In the genomic region with DNA sequence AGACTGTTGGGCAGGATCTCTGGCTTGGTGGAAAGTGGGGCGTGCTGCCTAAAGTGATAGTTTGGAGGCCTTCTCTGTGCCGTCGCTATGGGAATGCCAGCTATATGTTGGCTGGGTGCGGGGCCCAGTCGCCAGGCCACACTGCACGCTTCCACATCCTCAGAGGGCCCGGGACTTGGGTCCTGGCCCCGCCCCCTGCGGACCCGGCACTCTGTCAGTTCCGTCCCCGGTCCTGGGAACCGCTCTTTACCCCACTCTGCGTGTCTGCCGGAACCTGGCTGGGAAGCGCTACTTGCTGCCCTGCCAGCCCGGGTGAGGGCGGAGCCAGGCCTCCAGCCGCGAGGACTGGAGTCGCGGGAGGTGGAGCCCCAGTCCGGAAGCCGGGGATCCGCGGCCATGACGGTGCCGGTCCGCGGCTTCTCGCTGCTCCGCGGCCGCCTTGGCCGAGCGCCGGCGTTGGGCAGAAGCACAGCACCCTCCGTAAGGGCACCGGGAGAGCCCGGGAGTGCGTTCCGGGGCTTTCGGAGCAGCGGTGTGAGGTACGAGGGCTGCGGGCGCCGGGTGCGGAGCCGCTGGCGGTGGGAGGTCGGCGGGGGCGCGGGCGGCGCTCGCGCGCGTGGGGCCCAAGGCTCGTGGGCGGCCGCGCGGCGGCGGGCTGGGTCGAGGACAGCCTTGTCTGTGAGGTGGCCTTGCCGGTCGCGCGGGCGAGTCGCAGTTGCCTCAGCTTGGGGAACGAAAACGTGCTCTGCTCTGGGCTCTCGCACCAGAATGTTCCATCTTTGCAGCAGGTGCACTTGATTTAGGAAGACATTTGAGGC, we compare ENCODE assay signal across 8 cellular contexts. TPM values are rescaled to one million over a fixed set of nuclear protein-coding genes. Genes with fewer than 3 reads are reported as not detected.
A peak's percentile ranks its signal among the peaks of the same experiment; 100 is the strongest.
DNase-seq lines count a peak whose midpoint lies in the region; ATAC-seq, FAIRE-seq and TF ChIP-seq lines count a peak whose summit lies in the region.

TSS of gene MTHFD2L (plus strand) at position 376 of the 818 bp plus-strand sequence. CDS start at position 397, 21 bp downstream.

- no peaks in the 10 kb centered on the region for H3K9me3 ChIP-seq in keratinocyte (ENCODE audit: control insufficient read depth, low read depth, low read length)

- dilution Hi-C loops in keratinocyte (cut with MboI; ENCODE audit: extremely low pct_ligation_motif_present, low sequenced_read_pairs), result no loop called here

- H3K9me1 ChIP-seq in keratinocyte (ENCODE audit: control insufficient read depth, extremely low read depth, insufficient read depth, low read length), result no peaks in the 10 kb centered on the region

- H3K79me2 ChIP-seq in keratinocyte (ENCODE audit: control insufficient read depth, insufficient read depth, low read length), result peaks cover 23% of the 10 kb centered on the region

- no peaks in the 10 kb centered on the region for H4K20me1 ChIP-seq in keratinocyte (ENCODE audit: control insufficient read depth, extremely low read depth, insufficient read depth, low read length)

- peak within 1 kb of the TSS; percentile 90 for H2AFZ ChIP-seq in keratinocyte (ENCODE audit: control insufficient read depth, low read length)

- peak; percentile 97 for ATAC-seq in GM19025 (IDR thresholded peaks at IDR 0.05; ENCODE audit: low read depth, unreplicated experiment)
- peak; percentile 97 for ATAC-seq in HG03280 (IDR thresholded peaks at IDR 0.05; ENCODE audit: unreplicated experiment)
- ATAC-seq in activated CD4-positive, CD25-positive, alpha-beta regulatory T cell treated with anti-CD3 and anti-CD28 coated beads, Interleukin-2, amount 50 U/mL, for 24 hours, result peak; percentile 96 to 97

- DNase-seq in AG20443 (ENCODE audit: low spot score) (peak; percentile 99), NCI-H345 (lab: John Stamatoyannopoulos, UW) (peak; percentile 89), cerebellar nuclear complex (lab: John Stamatoyannopoulos, UW) (peak; percentile 34 to 57), keratinocyte (ENCODE audit: low read depth, low spot score) (peak; percentile 46)
- DNase-seq in stimulated activated CD4-positive, alpha-beta T cell treated with anti-CD3 and anti-CD28 coated beads, Interleukin-12 subunit alpha, Interleukin-12 subunit beta, amount 100 ng/mL, for 48 hours (ENCODE audit: low read depth in 2 of 3, low spot score in 1 of 3), result peak; percentile 67 to 84 (median 75)

- peaks cover 6 to 13% of the 10 kb centered on the region in 2 experiments for H3K36me3 ChIP-seq in keratinocyte (ENCODE audit: control insufficient read depth in 2 of 2, extremely low read depth in 1 of 2, insufficient read depth in 2 of 2, low read length in 2 of 2)

- H3K27ac ChIP-seq in keratinocyte (ENCODE audit: control insufficient read depth, insufficient read depth, low read length), result peak within 1 kb of the TSS; percentile 94

- TF ChIP-seq CTCF in keratinocyte (optimal IDR thresholded peaks at IDR 0.05 in 1 of 3, IDR thresholded peaks at IDR 0.05 in 1 of 3, conservative IDR thresholded peaks at IDR 0.05 in 1 of 3; ENCODE audit: extremely low read depth in 1 of 3, insufficient read depth in 2 of 3, low read length in 3 of 3), result no peak

- peak within 1 kb of the TSS; percentile 55 to 94 (median 83) for H3K4me3 ChIP-seq in keratinocyte (ENCODE audit: control insufficient read depth in 2 of 3, extremely low read depth in 1 of 3, insufficient read depth in 2 of 3, low read depth in 1 of 3, low read length in 3 of 3)

- peaks cover 20% of the 10 kb centered on the region for H3K4me1 ChIP-seq in keratinocyte (ENCODE audit: control insufficient read depth, extremely low read depth, insufficient read depth, low read length)

- FAIRE-seq in keratinocyte (lab: Jason Lieb, UNC), result peak; percentile 79

- H3K9ac ChIP-seq in keratinocyte (ENCODE audit: control insufficient read depth, extremely low read depth, insufficient read depth, low read length), result peak within 1 kb of the TSS; percentile 89

- H3K27me3 ChIP-seq in keratinocyte (ENCODE audit: control insufficient read depth, extremely low read depth, insufficient read depth, low read length), result no peaks in the 10 kb centered on the region

- H3K4me2 ChIP-seq in keratinocyte (ENCODE audit: control insufficient read depth, extremely low read depth, insufficient read depth, low read depth, low read length), result peak within 1 kb of the TSS; percentile 96

RNA-seq across cellular contexts. Expression of gene MTHFD2L, which starts in this region (rescaled TPM):
- polyA plus RNA-seq in keratinocyte, result 8.9 to 30.4 TPM (median 27.0 TPM) in 3 replicates
- polyA plus RNA-seq in keratinocyte (2011; ENCODE audit: low read depth), result 9.7 TPM
- polyA plus RNA-seq in keratinocyte (2011; cell fraction: cytosol; rRNA removed), result 13.2 and 23.9 TPM in 2 replicates
- 32.4 and 45.1 TPM in 2 replicates for polyA plus RNA-seq in keratinocyte (2011; cell fraction: nucleus; rRNA removed)
- 9.0 and 10.8 TPM in 2 replicates for polyA plus RNA-seq in keratinocyte (2012; ENCODE audit: low replicate concordance)
- 4.9 to 54.3 TPM (median 33.5 TPM) in 3 replicates for polyA minus RNA-seq in keratinocyte
- 33.4 TPM for polyA minus RNA-seq in keratinocyte (2011; cell fraction: cytosol; rRNA and poly(A)+ RNA removed)
- polyA minus RNA-seq in keratinocyte (2011; cell fraction: nucleus; rRNA and poly(A)+ RNA removed), result 34.2 and 75.0 TPM in 2 replicates

Comparison
In these comparisons a context has a peak if more than half of its experiments do, and no peak if none do; other contexts are left out.
1. Peak in every context shown above with its lines: DNase-seq, ATAC-seq, H3K4me3 ChIP-seq and H3K27ac ChIP-seq.
2. DNase-seq: peak in every context shown above with its lines; median percentile 99 in AG20443; 89 in NCI-H345; 75 in stimulated activated CD4-positive, alpha-beta T cell treated with anti-CD3 and anti-CD28 coated beads, Interleukin-12 subunit alpha, Interleukin-12 subunit beta, amount 100 ng/mL, for 48 hours; 46 in keratinocyte; 46 in cerebellar nuclear complex.